8 cellular contexts compared by ENCODE assay signal in genomic region chr2:43210467-43211303, GRCh38. TPM values are rescaled to one million over a fixed set of nuclear protein-coding genes. Genes with fewer than 3 reads are reported as not detected.
DNase-seq lines count a peak whose midpoint lies in the region; ATAC-seq and TF ChIP-seq lines count a peak whose summit lies in the region.

No MANE protein-coding gene starts in this region.

- CTCF ChIA-PET in MCF 10A (lab: Yijun Ruan, JAX), result no interaction called here

- H3K9me3 ChIP-seq in BLaER1, result no peaks in the 10 kb centered on the region
- H3K9me3 ChIP-seq in endodermal cell (ENCODE audit: control insufficient read depth, low read length), result no peaks in the 10 kb centered on the region
- H3K9me3 ChIP-seq in osteoblast (ENCODE audit: low read depth, low read length), result no peaks in the 10 kb centered on the region

- H3K4me1 ChIP-seq in BLaER1 (peaks cover 100% of the 10 kb centered on the region), endodermal cell (ENCODE audit: control insufficient read depth, insufficient read depth, low read length) (no peaks in the 10 kb centered on the region), osteoblast (ENCODE audit: insufficient read depth, low read length) (peaks cover 7% of the 10 kb centered on the region)

- H3K9ac ChIP-seq in BLaER1, result peak overlapping the region; percentile 63
- no peak overlapping the region for H3K9ac ChIP-seq in endodermal cell (ENCODE audit: extremely low read depth, low read length, poor library complexity, severe bottlenecking)

- H3K36me3 Mint-ChIP-seq in endodermal cell (ENCODE audit: low read depth) (no peaks in the 10 kb centered on the region), MCF 10A (ENCODE audit: insufficient read depth, unreplicated experiment) (peaks cover 7% of the 10 kb centered on the region)

- H3K4me3 Mint-ChIP-seq in endodermal cell (no peak overlapping the region), MCF 10A (ENCODE audit: unreplicated experiment) (no peak overlapping the region)

- ATAC-seq in GM21528 (IDR thresholded peaks at IDR 0.05; ENCODE audit: low FRiP score, unreplicated experiment), result no peak

- no peaks in the 10 kb centered on the region for H3K79me2 ChIP-seq in osteoblast (ENCODE audit: insufficient read depth, low read length)

- intact Hi-C loops in MCF 10A (cut with micrococcal nuclease), result no loop called here

- H3K9me3 Mint-ChIP-seq in endodermal cell (no peaks in the 10 kb centered on the region), MCF 10A (ENCODE audit: unreplicated experiment) (no peaks in the 10 kb centered on the region)

- H3K27me3 ChIP-seq in BLaER1 (no peaks in the 10 kb centered on the region), endodermal cell (ENCODE audit: control insufficient read depth, insufficient read depth, low read length, poor library complexity, severe bottlenecking) (no peaks in the 10 kb centered on the region), osteoblast (ENCODE audit: insufficient read depth, low read length) (no peaks in the 10 kb centered on the region)

- no TSS peak for BruUV-seq in MCF 10A (replicated peaks; lab: Mats Ljungman, UMichigan)

- H4K20me1 ChIP-seq in BLaER1, result no peaks in the 10 kb centered on the region
- no peaks in the 10 kb centered on the region for H4K20me1 ChIP-seq in osteoblast (ENCODE audit: insufficient read depth, low read length)

- no peak for TF ChIP-seq CTCF in endodermal cell (conservative IDR thresholded peaks at IDR 0.05)
- no peak for TF ChIP-seq CTCF in osteoblast (IDR thresholded peaks at IDR 0.05; ENCODE audit: extremely low read depth, low read depth, low read length)
- no peak for TF ChIP-seq CTCF in GM20000 (IDR thresholded peaks at IDR 0.05; ENCODE audit: extremely low read depth, missing control alignments)
- TF ChIP-seq CTCF in MCF 10A (IDR thresholded peaks at IDR 0.05; ENCODE audit: unreplicated experiment), result no peak

- H3K27ac Mint-ChIP-seq in endodermal cell, result peak overlapping the region; percentile 55
- H3K27ac Mint-ChIP-seq in MCF 10A (ENCODE audit: low read depth, unreplicated experiment), result no peak overlapping the region

- POLR2A ChIA-PET in MCF 10A (lab: Yijun Ruan, JAX), result interaction anchor here (1.0 to 1.3 kb wide), 4 partner anchors 8 to 32 kb away, joined by 3 to 4 read pairs (median 4); no protein-coding TSS in a partner anchor

- H3K4me1 Mint-ChIP-seq in endodermal cell, result peaks cover 14% of the 10 kb centered on the region
- H3K4me1 Mint-ChIP-seq in MCF 10A (ENCODE audit: insufficient read depth, unreplicated experiment), result peaks cover 6% of the 10 kb centered on the region

- no peaks in the 10 kb centered on the region for H3K27me3 Mint-ChIP-seq in endodermal cell (ENCODE audit: insufficient read depth)
- no peaks in the 10 kb centered on the region for H3K27me3 Mint-ChIP-seq in MCF 10A (ENCODE audit: insufficient read depth, unreplicated experiment)

- peak overlapping the region; percentile 31 for H2AFZ ChIP-seq in osteoblast (ENCODE audit: low read length)

- DNase-seq in NOMO-1 treated with DMSO at 0.1 percent for 48 hours (lab: John Stamatoyannopoulos, UW; ENCODE audit: unreplicated experiment), result peak; percentile 90
- peak; percentile 48 for DNase-seq in endodermal cell
- peak; percentile 93 for DNase-seq in osteoblast (ENCODE audit: insufficient read length, low spot score, missing footprints)
- no peak for DNase-seq in GM20000 (ENCODE audit: low spot score)
- no peak for DNase-seq in 8988T
- no peak for DNase-seq in MCF 10A (ENCODE audit: unreplicated experiment)

- peak overlapping the region; percentile 23; the same call in 1 of the 2 replicates for H3K4me3 ChIP-seq in BLaER1
- H3K4me3 ChIP-seq in endodermal cell (ENCODE audit: low read length), result no peak overlapping the region
- no peak overlapping the region for H3K4me3 ChIP-seq in osteoblast (ENCODE audit: insufficient read depth, low read length)

- H3K27ac ChIP-seq in BLaER1 (peak overlapping the region; percentile 80), endodermal cell (ENCODE audit: low read depth, low read length) (no peak overlapping the region), osteoblast (ENCODE audit: low read depth, low read length) (peak overlapping the region; percentile 52)

- WGBS in endodermal cell (ENCODE audit: insufficient coverage in 1 of 2, insufficient read length in 1 of 2), 2 experiments, result 89 to 90% methylated on average over 8 to 23 of the region's 23 CpGs

- peak overlapping the region; percentile 89 for H3K4me2 ChIP-seq in BLaER1
- peak overlapping the region; percentile 15 for H3K4me2 ChIP-seq in osteoblast (ENCODE audit: insufficient read depth, low read length)

- H3K36me3 ChIP-seq in BLaER1, result no peaks in the 10 kb centered on the region
- H3K36me3 ChIP-seq in endodermal cell (ENCODE audit: control insufficient read depth, insufficient read depth, low read length), result no peaks in the 10 kb centered on the region
- H3K36me3 ChIP-seq in osteoblast (ENCODE audit: insufficient read depth, low read length), result no peaks in the 10 kb centered on the region

RNA-seq across cellular contexts. Expression of gene ZFP36L2, which starts 15.7 kb away (rescaled TPM):
- 100 to 1,000 TPM in 1 of 2 donors, 10 to 100 TPM in 1; 77.1 to 114 TPM for total RNA-seq in endodermal cell
- 59.2 TPM for polyA plus RNA-seq in endodermal cell (2013, experiment 1 of 2)
- polyA plus RNA-seq in endodermal cell (2013, experiment 2 of 2), result 48.7 TPM
- total RNA-seq in osteoblast, result 14.7 and 15.6 TPM in 2 replicates
- total RNA-seq in MCF 10A (2022), result 107 and 162 TPM in 2 replicates

Comparison
In these comparisons a context has a peak if more than half of its experiments do, and no peak if none do; other contexts are left out.
1. DNase-seq: peak in NOMO-1 treated with DMSO at 0.1 percent for 48 hours (single experiment), endodermal cell (single experiment) and osteoblast (single experiment); none in GM20000 (single experiment), 8988T (single experiment) and MCF 10A (single experiment).